ENCODE assay signal across 30 cellular contexts in the genomic region with DNA sequence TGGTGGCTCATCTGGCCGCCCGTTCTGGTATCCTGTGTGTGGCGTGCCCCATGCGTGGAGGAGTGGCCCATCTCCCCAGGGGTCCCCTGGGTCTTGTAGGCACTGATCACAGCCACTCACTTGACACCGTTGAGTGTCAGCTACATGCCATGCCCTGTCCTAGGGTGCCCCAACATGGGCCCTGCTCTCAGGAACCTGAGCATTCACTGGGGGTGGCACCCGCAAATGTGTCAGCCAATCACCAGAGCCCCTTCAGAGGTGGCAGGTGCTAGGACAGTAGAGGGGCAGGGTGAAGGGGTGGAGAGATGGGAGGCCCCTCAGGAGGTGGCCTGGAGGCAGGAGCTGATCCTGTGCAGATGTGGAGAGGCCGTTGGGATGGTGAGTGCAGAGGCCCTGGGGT. TPM values are rescaled to one million over a fixed set of nuclear protein-coding genes. Genes with fewer than 3 reads are reported as not detected.
A peak's percentile ranks its signal among the peaks of the same experiment; 100 is the strongest.
DNase-seq lines count a peak whose midpoint lies in the region; ATAC-seq lines count a peak whose summit lies in the region.
"Had no signal": no experiment of that assay in that cellular context is flagged by ENCODE, and none has a peak within 500 bp of the region (broad histone marks: within the 10 kb centered on the region; RNA-seq: fewer than 3 reads in every experiment).

No MANE protein-coding gene starts in this region.

- H2AFZ ChIP-seq in neuronal stem cell (ENCODE audit: low read length): no peak overlapping the region

- peak overlapping the region; percentile 26 to 98 (median 91); a peak in 20 of 22 replicates for H3K27ac ChIP-seq in BLaER1 treated with 17β-estradiol and CSF1 and Interleukin-3, amounts not matched to agents 10 nM and 100 nM
- H3K27ac ChIP-seq in neuronal stem cell (replicated peaks; ENCODE audit: low read length): no peak overlapping the region
- H3K27ac ChIP-seq: colonic mucosa, esophagus muscularis mucosa, KMS-11 had no signal

- peak overlapping the region; percentile 29 for H3K23ac ChIP-seq in neuronal stem cell (ENCODE audit: low read depth, low read length, poor library complexity)

- no peak overlapping the region for H2BK120ac ChIP-seq in neuronal stem cell (ENCODE audit: low read depth, low read length)

- H3K27ac Mint-ChIP-seq in IgD-negative memory B cell: peak overlapping the region in 2 of 3 donors; percentile 23 to 36
- H3K27ac Mint-ChIP-seq in effector memory CD8-positive, alpha-beta T cell: peak overlapping the region; percentile 83 to 90
- H3K27ac Mint-ChIP-seq in activated CD4-positive, alpha-beta memory T cell treated with anti-CD3 and anti-CD28 coated beads for 36 hours: no peak overlapping the region
- H3K27ac Mint-ChIP-seq: activated CD4-positive, alpha-beta T cell treated with anti-CD3 and anti-CD28 coated beads, Interleukin-2, amount 10 ng/mL, durations not matched to agents 24 days and 14 days; activated T-helper 1 cell treated with anti-CD3 and anti-CD28 coated beads, Interleukin-12 subunit alpha, Interleukin-12 subunit beta, Interleukin-2, Interleukin-4 antibody, amounts not matched to agents 30 ng/mL and 10 ng/mL and 1 ng/mL, durations not matched to agents 14 hours and 24 hours and 36 hours; endodermal cell had no signal

- peak overlapping the region in 10 of 11 experiments; percentile 7 to 54 (median 42); a peak in 13 of 22 replicates for H3K9ac ChIP-seq in BLaER1 treated with 17β-estradiol and CSF1 and Interleukin-3, amounts not matched to agents 10 nM and 100 nM
- no peak overlapping the region for H3K9ac ChIP-seq in neuronal stem cell (ENCODE audit: low read depth, low read length, poor library complexity)
- H3K9ac ChIP-seq: KMS-11 had no signal

- peaks cover 45 to 64% (median 51%) of the 10 kb centered on the region in 3 donors for H3K4me1 Mint-ChIP-seq in IgD-negative memory B cell
- H3K4me1 Mint-ChIP-seq in effector memory CD8-positive, alpha-beta T cell (ENCODE audit: low read depth in 2 of 2): peaks cover 78 to 81% of the 10 kb centered on the region in 2 donors
- peaks cover 69% of the 10 kb centered on the region for H3K4me1 Mint-ChIP-seq in activated CD4-positive, alpha-beta memory T cell treated with anti-CD3 and anti-CD28 coated beads for 36 hours (ENCODE audit: low read depth)

- H2AK5ac ChIP-seq in neuronal stem cell (ENCODE audit: low read depth, low read length): no peak overlapping the region

- H3K4ac ChIP-seq in neuronal stem cell (ENCODE audit: low read length): no peak overlapping the region

- H2BK12ac ChIP-seq in neuronal stem cell (ENCODE audit: low read length): no peak overlapping the region

- POLR2A ChIA-PET in activated CD4-positive, alpha-beta memory T cell treated with anti-CD3 and anti-CD28 coated beads for 36 hours (lab: Charles Lee): no interaction called here

- H3K14ac ChIP-seq in neuronal stem cell (ENCODE audit: low read length): peak overlapping the region; percentile 5

- peak overlapping the region; percentile 86 to 98 (median 90) for H3K4me2 ChIP-seq in BLaER1 treated with 17β-estradiol and CSF1 and Interleukin-3, amounts not matched to agents 10 nM and 100 nM
- H3K4me2 ChIP-seq in neuronal stem cell (ENCODE audit: insufficient read depth, low read length, poor library complexity, severe bottlenecking): no peak overlapping the region
- H3K4me2 ChIP-seq: KMS-11, smooth muscle cell had no signal

- H4K91ac ChIP-seq in neuronal stem cell (ENCODE audit: low read depth, low read length, poor library complexity): no peak overlapping the region

- no CpG with 5 or more reads among the region's 7 CpGs for WGBS in neuronal stem cell (ENCODE audit: extremely low coverage in 2 of 2, insufficient read length in 2 of 2, insufficient replicate concordance in 1 of 2), 2 donors

- H3K9me3 ChIP-seq in BLaER1 treated with 17β-estradiol and CSF1 and Interleukin-3, amounts not matched to agents 10 nM and 100 nM (replicated peaks in 1 of 11): peaks cover 0 to 21% (median 12%) of the 10 kb centered on the region in 11 experiments; a peak in 11 of 22 replicates
- peaks cover 2 to 5% of the 10 kb centered on the region in 2 donors for H3K9me3 ChIP-seq in neuronal stem cell (replicated peaks in 1 of 2; ENCODE audit: control insufficient read depth in 2 of 2, insufficient read depth in 1 of 2, low read depth in 1 of 2, low read length in 2 of 2)
- H3K9me3 ChIP-seq: colonic mucosa, esophagus muscularis mucosa, HAP-1 had no signal

- no peak for DNase-seq in effector memory CD8-positive, alpha-beta T cell
- DNase-seq in neuronal stem cell (ENCODE audit: low spot score) (no peak), ecto neural progenitor cell (ENCODE audit: low spot score) (no peak)
- no peak for DNase-seq in activated CD4-positive, alpha-beta memory T cell treated with anti-CD3 and anti-CD28 coated beads for 36 hours
- DNase-seq: ACHN; activated CD4-positive, alpha-beta T cell treated with anti-CD3 and anti-CD28 coated beads, Interleukin-2, amount 10 ng/mL, durations not matched to agents 24 days and 14 days; activated naive CD4-positive, alpha-beta T cell treated with anti-CD3 and anti-CD28 coated beads, Interleukin-2, amount 50 U/mL, for 16 hours; aorta; Calu3; colonic mucosa; DMS79 treated with DMSO at 0.1 percent for 48 hours; endodermal cell; foreskin melanocyte; hippocampal formation; NCI-H1436 treated with DMSO at 0.1 percent for 48 hours; NCI-H2107; NCI-H446 treated with DMSO at 0.1 percent for 48 hours; occipital lobe; OCI-M1 had no signal

- H3K79me1 ChIP-seq in neuronal stem cell (ENCODE audit: low read depth, low read length): peaks cover 15% of the 10 kb centered on the region

- no peaks in the 10 kb centered on the region for H3K27me3 ChIP-seq in BLaER1 treated with 17β-estradiol and CSF1 and Interleukin-3, amounts not matched to agents 10 nM and 100 nM
- no peaks in the 10 kb centered on the region for H3K27me3 ChIP-seq in neuronal stem cell (ENCODE audit: control insufficient read depth in 3 of 3, insufficient read depth in 3 of 3, low read depth in 1 of 3, low read length in 3 of 3)
- H3K27me3 ChIP-seq: colonic mucosa, esophagus muscularis mucosa had no signal

- H3K18ac ChIP-seq in neuronal stem cell (ENCODE audit: low read length): peak overlapping the region; percentile 20

- H3K27me3 Mint-ChIP-seq in IgD-negative memory B cell: no peaks in the 10 kb centered on the region
- H3K27me3 Mint-ChIP-seq in effector memory CD8-positive, alpha-beta T cell: no peaks in the 10 kb centered on the region
- H3K27me3 Mint-ChIP-seq in activated CD4-positive, alpha-beta memory T cell treated with anti-CD3 and anti-CD28 coated beads for 36 hours: no peaks in the 10 kb centered on the region
- H3K27me3 Mint-ChIP-seq: activated CD4-positive, alpha-beta T cell treated with anti-CD3 and anti-CD28 coated beads, Interleukin-2, amount 10 ng/mL, durations not matched to agents 24 days and 14 days had no signal

- no peak overlapping the region for H2BK15ac ChIP-seq in neuronal stem cell (ENCODE audit: low read length)

- H3K4me3 ChIP-seq in BLaER1 treated with 17β-estradiol and CSF1 and Interleukin-3, amounts not matched to agents 10 nM and 100 nM: no peak overlapping the region
- H3K4me3 ChIP-seq in neuronal stem cell (ENCODE audit: low read length in 2 of 2): peak overlapping the region in 1 of 2 donors; percentile 12
- H3K4me3 ChIP-seq: colonic mucosa, esophagus muscularis mucosa, HAP-1, smooth muscle cell had no signal

- CTCF ChIA-PET in activated CD4-positive, alpha-beta memory T cell treated with anti-CD3 and anti-CD28 coated beads for 36 hours (lab: Charles Lee): no interaction called here

- no peak overlapping the region for H4K8ac ChIP-seq in neuronal stem cell (ENCODE audit: low read depth, low read length)

- peaks cover 13 to 72% (median 50%) of the 10 kb centered on the region in 11 experiments; a peak in 21 of 22 replicates for H3K36me3 ChIP-seq in BLaER1 treated with 17β-estradiol and CSF1 and Interleukin-3, amounts not matched to agents 10 nM and 100 nM
- peaks cover 8 to 23% of the 10 kb centered on the region in 2 donors for H3K36me3 ChIP-seq in neuronal stem cell (replicated peaks in 1 of 2; ENCODE audit: control insufficient read depth in 2 of 2, insufficient read depth in 2 of 2, low read length in 2 of 2)
- H3K36me3 ChIP-seq: colonic mucosa had no signal

- no peaks in the 10 kb centered on the region for H3K9me3 Mint-ChIP-seq in IgD-negative memory B cell
- H3K9me3 Mint-ChIP-seq in effector memory CD8-positive, alpha-beta T cell: no peaks in the 10 kb centered on the region
- H3K9me3 Mint-ChIP-seq in activated CD4-positive, alpha-beta memory T cell treated with anti-CD3 and anti-CD28 coated beads for 36 hours: no peaks in the 10 kb centered on the region
- H3K9me3 Mint-ChIP-seq: activated CD4-positive, alpha-beta T cell treated with anti-CD3 and anti-CD28 coated beads, Interleukin-2, amount 10 ng/mL, durations not matched to agents 24 days and 14 days; activated T-helper 1 cell treated with anti-CD3 and anti-CD28 coated beads, Interleukin-12 subunit alpha, Interleukin-12 subunit beta, Interleukin-2, Interleukin-4 antibody, amounts not matched to agents 30 ng/mL and 10 ng/mL and 1 ng/mL, durations not matched to agents 14 hours and 24 hours and 36 hours; endodermal cell had no signal

- peaks cover 88 to 100% (median 99%) of the 10 kb centered on the region in 10 experiments for H3K4me1 ChIP-seq in BLaER1 treated with 17β-estradiol and CSF1 and Interleukin-3, amounts not matched to agents 10 nM and 100 nM
- peaks cover 8 to 9% of the 10 kb centered on the region in 2 donors for H3K4me1 ChIP-seq in neuronal stem cell (ENCODE audit: control insufficient read depth in 2 of 2, insufficient read depth in 1 of 2, low read depth in 1 of 2, low read length in 2 of 2)
- H3K4me1 ChIP-seq: colonic mucosa had no signal

- peaks cover 8% of the 10 kb centered on the region for H3K36me3 Mint-ChIP-seq in IgD-negative memory B cell
- peaks cover 60% of the 10 kb centered on the region for H3K36me3 Mint-ChIP-seq in effector memory CD8-positive, alpha-beta T cell (ENCODE audit: insufficient read depth)
- H3K36me3 Mint-ChIP-seq in activated CD4-positive, alpha-beta memory T cell treated with anti-CD3 and anti-CD28 coated beads for 36 hours: peaks cover 8% of the 10 kb centered on the region

- H4K20me1 ChIP-seq in BLaER1 treated with 17β-estradiol and CSF1 and Interleukin-3, amounts not matched to agents 10 nM and 100 nM: peaks cover 0 to 74% (median 10%) of the 10 kb centered on the region in 11 experiments; a peak in 8 of 22 replicates

- H2BK5ac ChIP-seq in neuronal stem cell (ENCODE audit: low read length): no peak overlapping the region

- intact Hi-C loops in activated CD4-positive, alpha-beta memory T cell treated with anti-CD3 and anti-CD28 coated beads for 36 hours (cut with micrococcal nuclease): no loop called here

- peak overlapping the region in 1 of 4 donors; percentile 29 for H3K4me3 Mint-ChIP-seq in IgD-negative memory B cell
- H3K4me3 Mint-ChIP-seq in effector memory CD8-positive, alpha-beta T cell: no peak overlapping the region
- H3K4me3 Mint-ChIP-seq in activated CD4-positive, alpha-beta memory T cell treated with anti-CD3 and anti-CD28 coated beads for 36 hours: no peak overlapping the region
- H3K4me3 Mint-ChIP-seq: activated CD4-positive, alpha-beta T cell treated with anti-CD3 and anti-CD28 coated beads, Interleukin-2, amount 10 ng/mL, durations not matched to agents 24 days and 14 days; activated T-helper 1 cell treated with anti-CD3 and anti-CD28 coated beads, Interleukin-12 subunit alpha, Interleukin-12 subunit beta, Interleukin-2, Interleukin-4 antibody, amounts not matched to agents 30 ng/mL and 10 ng/mL and 1 ng/mL, durations not matched to agents 14 hours and 24 hours and 36 hours; endodermal cell had no signal

- ATAC-seq in effector memory CD8-positive, alpha-beta T cell (replicated peaks): no peak
- no peak for ATAC-seq in GM18873 (IDR thresholded peaks at IDR 0.05; ENCODE audit: low FRiP score, unreplicated experiment)
- no peak for ATAC-seq in GM21737 (IDR thresholded peaks at IDR 0.05; ENCODE audit: unreplicated experiment)
- ATAC-seq: Right ventricle myocardium inferior, SK-N-SH treated with all-trans-retinoic acid at 6 μM for 48 hours had no signal

RNA-seq across cellular contexts. Expression of gene CMIP, which starts 27.8 kb away (rescaled TPM):
- polyA plus RNA-seq in IgD-negative memory B cell: 1.4 TPM
- 29.4 TPM for polyA plus RNA-seq in neuronal stem cell (2013, experiment 1 of 2)
- polyA plus RNA-seq in neuronal stem cell (2013, experiment 2 of 2): 31.2 TPM
- 10 to 100 TPM; 35.0 to 36.6 TPM for total RNA-seq in activated CD4-positive, alpha-beta memory T cell treated with anti-CD3 and anti-CD28 coated beads for 36 hours
